ENCODE assay signal across 20 cellular contexts in the genomic region with DNA sequence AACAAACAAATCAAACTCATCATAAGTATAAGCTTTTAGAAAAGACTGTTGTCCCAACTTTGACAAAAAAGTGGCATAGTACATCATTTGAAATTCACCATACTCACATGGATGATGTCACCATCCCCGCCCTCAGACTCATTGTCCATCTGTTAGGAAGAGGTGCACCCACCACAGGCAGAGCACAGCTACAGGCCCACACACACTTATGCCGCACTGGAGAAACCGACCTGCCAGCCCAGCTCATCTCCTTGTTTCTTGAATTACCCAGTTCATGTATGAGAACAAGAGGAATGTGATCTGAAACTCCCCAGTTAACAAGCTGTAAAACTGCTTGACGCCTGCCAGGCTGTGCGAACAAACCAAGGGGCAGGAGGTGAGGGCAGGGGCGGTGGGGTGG.
DNase-seq lines count a peak whose midpoint lies in the region; ATAC-seq and TF ChIP-seq lines count a peak whose summit lies in the region.
"Had no signal": no experiment of that assay in that cellular context is flagged by ENCODE, and none has a peak within 500 bp of the region (broad histone marks: within the 10 kb centered on the region; RNA-seq: fewer than 3 reads in every experiment).

No MANE protein-coding gene starts in this region.

- no peak for TF ChIP-seq CTCF in dorsolateral prefrontal cortex (IDR thresholded peaks at IDR 0.05 in 54 of 56, conservative IDR thresholded peaks at IDR 0.05 in 2 of 56; ENCODE audit: low read depth in 1 of 56, partially characterized antibody in 56 of 56)

- H3K4me3 ChIP-seq in dorsolateral prefrontal cortex: no peak overlapping the region
- H3K4me3 ChIP-seq: BLaER1 had no signal

- intact Hi-C loops in dorsolateral prefrontal cortex (cut with DNase I): no loop called here
- intact Hi-C loops in posterior cingulate gyrus (cut with DNase I): no loop called here

- H3K4me1 Mint-ChIP-seq in effector memory CD8-positive, alpha-beta T cell (ENCODE audit: low read depth in 2 of 2): no peaks in the 10 kb centered on the region
- no peaks in the 10 kb centered on the region for H3K4me1 Mint-ChIP-seq in activated CD4-positive, alpha-beta memory T cell treated with anti-CD3 and anti-CD28 coated beads, Interleukin-2, amount 10 ng/mL, durations not matched to agents 7 days and 5 days
- H3K4me1 Mint-ChIP-seq in natural killer cell treated with Interleukin-12 subunit alpha and Interleukin-12 subunit beta and Interleukin-15 and Interleukin-18, amount 100 ng/mL, for 72 hours (ENCODE audit: low read depth in 2 of 2): no peaks in the 10 kb centered on the region
- H3K4me1 Mint-ChIP-seq: CD14-positive monocyte; CD4-positive, alpha-beta memory T cell; CD4-positive, CD25-positive, alpha-beta regulatory T cell; CD8-positive, alpha-beta memory T cell had no signal

- CTCF ChIA-PET in activated CD4-positive, alpha-beta memory T cell treated with anti-CD3 and anti-CD28 coated beads, Interleukin-2, amount 10 ng/mL, durations not matched to agents 7 days and 5 days (lab: Charles Lee): interaction anchor here (1.3 kb wide), 1 partner anchor 140 kb away, joined by 3 read pairs; no protein-coding TSS in a partner anchor

- peak in 6 of 10 donors; percentile 46 to 76 (median 64) for DNase-seq in dorsolateral prefrontal cortex
- peak; percentile 29 for DNase-seq in middle frontal gyrus (ENCODE audit: extremely low spot score, low spot score)
- peak in 8 of 10 donors; percentile 28 to 90 (median 52) for DNase-seq in posterior cingulate gyrus
- no peak for DNase-seq in effector memory CD8-positive, alpha-beta T cell
- no peak for DNase-seq in activated CD4-positive, alpha-beta memory T cell treated with anti-CD3 and anti-CD28 coated beads, Interleukin-2, amount 10 ng/mL, durations not matched to agents 7 days and 5 days
- no peak for DNase-seq in natural killer cell treated with Interleukin-12 subunit alpha and Interleukin-12 subunit beta and Interleukin-15 and Interleukin-18, amount 100 ng/mL, for 72 hours (ENCODE audit: low spot score)
- no peak for DNase-seq in NCI-H510A (lab: John Stamatoyannopoulos, UW)
- DNase-seq: 8988T; AML-193; BE2C; C1 segment of cervical spinal cord; Caco-2; Calu3; CD4-positive, alpha-beta memory T cell; CD4-positive, CD25-positive, alpha-beta regulatory T cell; CD8-positive, alpha-beta memory T cell; DMS79 treated with DMSO at 0.1 percent for 48 hours; GF-D8 had no signal

- POLR2A ChIA-PET in activated CD4-positive, alpha-beta memory T cell treated with anti-CD3 and anti-CD28 coated beads, Interleukin-2, amount 10 ng/mL, durations not matched to agents 7 days and 5 days (lab: Charles Lee): no interaction called here

- no peak for ATAC-seq in effector memory CD8-positive, alpha-beta T cell (replicated peaks)
- no peak for ATAC-seq in natural killer cell treated with Interleukin-12 subunit alpha and Interleukin-12 subunit beta and Interleukin-15 and Interleukin-18, amount 100 ng/mL, for 72 hours

- H3K27me3 Mint-ChIP-seq in effector memory CD8-positive, alpha-beta T cell: no peaks in the 10 kb centered on the region
- no peaks in the 10 kb centered on the region for H3K27me3 Mint-ChIP-seq in activated CD4-positive, alpha-beta memory T cell treated with anti-CD3 and anti-CD28 coated beads, Interleukin-2, amount 10 ng/mL, durations not matched to agents 7 days and 5 days
- no peaks in the 10 kb centered on the region for H3K27me3 Mint-ChIP-seq in natural killer cell treated with Interleukin-12 subunit alpha and Interleukin-12 subunit beta and Interleukin-15 and Interleukin-18, amount 100 ng/mL, for 72 hours
- H3K27me3 Mint-ChIP-seq: CD4-positive, alpha-beta memory T cell; CD4-positive, CD25-positive, alpha-beta regulatory T cell; CD8-positive, alpha-beta memory T cell had no signal

- H3K27me3 ChIP-seq in dorsolateral prefrontal cortex: no peaks in the 10 kb centered on the region
- H3K27me3 ChIP-seq: BE2C, BLaER1 had no signal

- no peaks in the 10 kb centered on the region for H3K36me3 Mint-ChIP-seq in effector memory CD8-positive, alpha-beta T cell (ENCODE audit: insufficient read depth)
- no peaks in the 10 kb centered on the region for H3K36me3 Mint-ChIP-seq in activated CD4-positive, alpha-beta memory T cell treated with anti-CD3 and anti-CD28 coated beads, Interleukin-2, amount 10 ng/mL, durations not matched to agents 7 days and 5 days (ENCODE audit: low read depth)
- H3K36me3 Mint-ChIP-seq in natural killer cell treated with Interleukin-12 subunit alpha and Interleukin-12 subunit beta and Interleukin-15 and Interleukin-18, amount 100 ng/mL, for 72 hours: no peaks in the 10 kb centered on the region
- H3K36me3 Mint-ChIP-seq: CD14-positive monocyte; CD4-positive, alpha-beta memory T cell; CD4-positive, CD25-positive, alpha-beta regulatory T cell; CD8-positive, alpha-beta memory T cell had no signal

- no peak overlapping the region for H3K27ac ChIP-seq in dorsolateral prefrontal cortex
- H3K27ac ChIP-seq: BLaER1 had no signal

- H3K4me3 Mint-ChIP-seq in effector memory CD8-positive, alpha-beta T cell: no peak overlapping the region
- no peak overlapping the region for H3K4me3 Mint-ChIP-seq in activated CD4-positive, alpha-beta memory T cell treated with anti-CD3 and anti-CD28 coated beads, Interleukin-2, amount 10 ng/mL, durations not matched to agents 7 days and 5 days
- H3K4me3 Mint-ChIP-seq in natural killer cell treated with Interleukin-12 subunit alpha and Interleukin-12 subunit beta and Interleukin-15 and Interleukin-18, amount 100 ng/mL, for 72 hours: no peak overlapping the region
- H3K4me3 Mint-ChIP-seq: CD14-positive monocyte; CD4-positive, alpha-beta memory T cell; CD4-positive, CD25-positive, alpha-beta regulatory T cell; CD8-positive, alpha-beta memory T cell had no signal

- H3K9me3 Mint-ChIP-seq in effector memory CD8-positive, alpha-beta T cell: no peaks in the 10 kb centered on the region
- H3K9me3 Mint-ChIP-seq in activated CD4-positive, alpha-beta memory T cell treated with anti-CD3 and anti-CD28 coated beads, Interleukin-2, amount 10 ng/mL, durations not matched to agents 7 days and 5 days: peaks cover 19% of the 10 kb centered on the region
- H3K9me3 Mint-ChIP-seq in natural killer cell treated with Interleukin-12 subunit alpha and Interleukin-12 subunit beta and Interleukin-15 and Interleukin-18, amount 100 ng/mL, for 72 hours: peaks cover 12% of the 10 kb centered on the region

- H3K27ac Mint-ChIP-seq in effector memory CD8-positive, alpha-beta T cell: no peak overlapping the region
- H3K27ac Mint-ChIP-seq in activated CD4-positive, alpha-beta memory T cell treated with anti-CD3 and anti-CD28 coated beads, Interleukin-2, amount 10 ng/mL, durations not matched to agents 7 days and 5 days: no peak overlapping the region
- H3K27ac Mint-ChIP-seq in natural killer cell treated with Interleukin-12 subunit alpha and Interleukin-12 subunit beta and Interleukin-15 and Interleukin-18, amount 100 ng/mL, for 72 hours: no peak overlapping the region
- H3K27ac Mint-ChIP-seq: CD14-positive monocyte; CD4-positive, alpha-beta memory T cell; CD4-positive, CD25-positive, alpha-beta regulatory T cell; CD8-positive, alpha-beta memory T cell had no signal

Comparison
In these comparisons a context has a peak if more than half of its experiments do, and no peak if none do; other contexts are left out.
1. DNase-seq: peak in dorsolateral prefrontal cortex (6 of 10), middle frontal gyrus (single experiment) and posterior cingulate gyrus (8 of 10); none in effector memory CD8-positive, alpha-beta T cell (0 of 3), activated CD4-positive, alpha-beta memory T cell treated with anti-CD3 and anti-CD28 coated beads, Interleukin-2, amount 10 ng/mL, durations not matched to agents 7 days and 5 days (single experiment), natural killer cell treated with Interleukin-12 subunit alpha and Interleukin-12 subunit beta and Interleukin-15 and Interleukin-18, amount 100 ng/mL, for 72 hours (single experiment) and NCI-H510A (single experiment).